ENCODE assay signal across 15 cellular contexts in the genomic region with DNA sequence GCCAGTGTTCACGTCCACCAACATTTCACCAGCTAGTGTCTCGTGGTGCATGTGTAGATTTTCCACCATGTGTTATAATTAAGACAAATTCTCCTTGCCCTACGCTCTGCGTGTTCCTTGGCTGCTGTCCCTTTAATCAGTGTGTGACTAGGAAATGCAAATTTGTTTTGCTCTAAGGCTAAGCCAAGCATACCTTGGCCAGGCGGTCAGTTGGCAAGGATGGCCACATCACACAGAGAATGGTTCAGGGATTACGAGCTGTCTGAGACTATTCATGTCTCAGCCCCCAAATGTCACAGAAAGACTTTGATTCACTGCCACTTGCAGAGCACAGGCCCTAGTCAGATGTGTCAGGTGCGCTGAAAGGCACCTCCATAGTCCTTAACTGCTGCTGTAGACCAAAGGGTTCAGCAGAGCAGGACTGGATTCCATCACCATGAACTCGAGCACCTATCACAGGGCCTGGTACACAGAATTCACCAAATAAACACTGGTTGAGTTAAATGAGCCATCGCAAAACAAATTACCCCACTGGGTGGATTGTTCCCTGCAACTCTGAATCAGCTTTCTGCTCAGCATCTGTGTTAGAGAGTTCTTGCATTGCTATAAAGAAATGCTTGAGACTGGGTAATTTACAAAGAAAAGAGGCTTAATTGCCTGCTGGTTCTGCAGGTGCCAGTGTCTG.
A peak's percentile ranks its signal among the peaks of the same experiment; 100 is the strongest.
DNase-seq lines count a peak whose midpoint lies in the region; ATAC-seq and TF ChIP-seq lines count a peak whose summit lies in the region.
"Had no signal": no experiment of that assay in that cellular context is flagged by ENCODE, and none has a peak within 500 bp of the region (broad histone marks: within the 10 kb centered on the region; RNA-seq: fewer than 3 reads in every experiment).

No MANE protein-coding gene starts in this region.

- ATAC-seq in Panc1 (no peak), left lobe of liver (peak; percentile 19), GM18868 (IDR thresholded peaks at IDR 0.05; ENCODE audit: unreplicated experiment) (no peak)
- ATAC-seq in activated T-cell treated with anti-CD3 and anti-CD28 coated beads, Interleukin-2, amount 50 U/mL, for 72 hours (replicated peaks in 1 of 2): no peak

- CTCF ChIA-PET in Panc1 (lab: Charles Lee): no interaction called here

- H3K4me2 ChIP-seq in BLaER1: peak overlapping the region; percentile 11; the same call in 1 of the 2 replicates

- DNase-seq in Panc1 (ENCODE audit: low read depth, low spot score): no peak
- peak; percentile 98 for DNase-seq in cerebellar cortex (ENCODE audit: low spot score)
- DNase-seq in left lobe of liver (ENCODE audit: low spot score): no peak
- DNase-seq in BE2C: no peak
- DNase-seq in NCI-H1694 (lab: John Stamatoyannopoulos, UW): no peak
- DNase-seq in activated T-cell treated with anti-CD3 and anti-CD28 coated beads, Interleukin-2, amount 50 U/mL, for 72 hours: no peak
- DNase-seq: 8988T; AML-193; Calu3; CD4-positive, alpha-beta T cell; DMS 273 treated with DMSO at 0.1 percent for 48 hours; GM23248; H7 had no signal

- H3K9ac ChIP-seq in BLaER1: no peak overlapping the region
- H3K9ac ChIP-seq: GM23248 had no signal

- H3K27ac ChIP-seq in BLaER1 (no peak overlapping the region; the same call in 1 of the 2 replicates), Panc1 (ENCODE audit: low read length) (peak overlapping the region; percentile 91)
- H3K27ac ChIP-seq: GM23248 had no signal

- no peak overlapping the region for H3K4me3 ChIP-seq in BLaER1
- H3K4me3 ChIP-seq in Panc1 (ENCODE audit: low read depth in 2 of 2, low read length in 2 of 2): no peak overlapping the region
- no peak overlapping the region for H3K4me3 ChIP-seq in BE2C (ENCODE audit: low read depth, low read length)
- H3K4me3 ChIP-seq: GM23248 had no signal

- H3K27me3 ChIP-seq in BLaER1 (no peaks in the 10 kb centered on the region), Panc1 (ENCODE audit: control insufficient read depth, insufficient read depth, low read length) (no peaks in the 10 kb centered on the region), BE2C (no peaks in the 10 kb centered on the region)

- in situ Hi-C loops in Panc1 (cut with HindIII; ENCODE audit: low pct_unique_long_range_greater_than_20kb, low sequenced_read_pairs): no loop called here

- POLR2A ChIA-PET in Panc1 (lab: Charles Lee): no interaction called here

- H3K4me1 ChIP-seq in BLaER1 (peaks cover 99% of the 10 kb centered on the region), Panc1 (ENCODE audit: control insufficient read depth, insufficient read depth, low read length) (peaks cover 42% of the 10 kb centered on the region), BE2C (peaks cover 9% of the 10 kb centered on the region; the same call in 1 of the 2 replicates)

- no peak overlapping the region for H3K27ac Mint-ChIP-seq in activated T-cell treated with anti-CD3 and anti-CD28 coated beads, Interleukin-2, amount 50 U/mL, for 72 hours
- H3K27ac Mint-ChIP-seq: CD4-positive, alpha-beta T cell had no signal

- no TSS peak for BruUV-seq in Panc1 (replicated peaks; lab: Mats Ljungman, UMichigan)

- intact Hi-C loops in Panc1 (cut with micrococcal nuclease; ENCODE audit: unreplicated experiment): loop anchor here (10.0 kb wide), 1 partner anchor 91 kb away; no protein-coding TSS in a partner anchor

- H3K36me3 Mint-ChIP-seq in activated T-cell treated with anti-CD3 and anti-CD28 coated beads, Interleukin-2, amount 50 U/mL, for 72 hours (ENCODE audit: insufficient read depth in 2 of 2): peaks cover 0 to 2% of the 10 kb centered on the region in 2 donors

- no peaks in the 10 kb centered on the region for H3K27me3 Mint-ChIP-seq in activated T-cell treated with anti-CD3 and anti-CD28 coated beads, Interleukin-2, amount 50 U/mL, for 72 hours (ENCODE audit: low read depth)
- H3K27me3 Mint-ChIP-seq: CD4-positive, alpha-beta T cell had no signal

- peaks cover 14% of the 10 kb centered on the region for H3K9me3 ChIP-seq in BLaER1
- no peaks in the 10 kb centered on the region for H3K9me3 ChIP-seq in Panc1 (ENCODE audit: control insufficient read depth, insufficient read depth, low read depth, low read length)
- no peaks in the 10 kb centered on the region for H3K9me3 ChIP-seq in BE2C

- H3K4me3 Mint-ChIP-seq in activated T-cell treated with anti-CD3 and anti-CD28 coated beads, Interleukin-2, amount 50 U/mL, for 72 hours: no peak overlapping the region
- H3K4me3 Mint-ChIP-seq: CD4-positive, alpha-beta T cell had no signal

- H3K4me1 Mint-ChIP-seq in activated T-cell treated with anti-CD3 and anti-CD28 coated beads, Interleukin-2, amount 50 U/mL, for 72 hours (ENCODE audit: low read depth): peaks cover 39% of the 10 kb centered on the region

- H3K36me3 ChIP-seq in BLaER1: no peaks in the 10 kb centered on the region
- H3K36me3 ChIP-seq in Panc1 (ENCODE audit: control insufficient read depth, insufficient read depth, low read length): no peaks in the 10 kb centered on the region
- no peaks in the 10 kb centered on the region for H3K36me3 ChIP-seq in BE2C

- H4K20me1 ChIP-seq in BLaER1: no peaks in the 10 kb centered on the region

- peaks cover 2 to 3% of the 10 kb centered on the region in 2 donors for H3K9me3 Mint-ChIP-seq in activated T-cell treated with anti-CD3 and anti-CD28 coated beads, Interleukin-2, amount 50 U/mL, for 72 hours
- H3K9me3 Mint-ChIP-seq: CD4-positive, alpha-beta T cell had no signal

- no peak for TF ChIP-seq CTCF in Panc1 (IDR thresholded peaks at IDR 0.05)
- no peak for TF ChIP-seq CTCF in BE2C (IDR thresholded peaks at IDR 0.05; ENCODE audit: low read depth, low read length)
